19 cellular contexts compared by ENCODE assay signal in the genomic region with DNA sequence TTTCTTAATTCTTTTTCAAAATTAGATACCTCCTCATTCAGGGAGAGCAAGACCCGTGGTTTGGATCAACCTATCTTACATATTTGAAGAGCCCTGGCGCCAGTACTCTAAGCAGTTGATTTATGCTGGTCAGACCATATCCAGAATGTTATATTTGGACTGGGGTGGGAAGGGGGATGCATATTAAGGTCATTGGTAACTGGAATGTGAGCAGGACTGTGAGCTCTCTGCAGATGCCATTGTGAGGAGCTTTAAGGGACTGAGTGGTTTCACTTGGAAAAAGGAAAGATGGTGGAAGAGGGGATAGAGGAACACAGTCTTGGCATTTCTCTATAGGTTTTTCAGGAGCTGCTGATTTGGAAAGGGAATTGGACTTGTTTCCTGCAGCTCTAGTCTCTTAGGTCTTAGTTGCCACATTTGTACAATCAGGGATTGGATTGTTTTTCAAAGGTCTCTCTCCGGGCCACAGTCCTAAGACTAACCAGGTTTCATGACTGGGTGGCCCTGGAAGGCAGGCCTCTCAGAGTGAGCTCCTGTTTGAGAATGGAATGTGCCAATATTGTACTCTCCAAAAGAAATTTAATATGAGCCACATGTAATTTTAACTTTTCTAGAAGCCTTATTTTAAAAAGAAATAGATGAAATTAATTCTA. TPM values are rescaled to one million over a fixed set of nuclear protein-coding genes. Genes with fewer than 3 reads are reported as not detected.
DNase-seq lines count a peak whose midpoint lies in the region; ATAC-seq and TF ChIP-seq lines count a peak whose summit lies in the region.
"Had no signal": no experiment of that assay in that cellular context is flagged by ENCODE, and none has a peak within 500 bp of the region (broad histone marks: within the 10 kb centered on the region; RNA-seq: fewer than 3 reads in every experiment).

No MANE protein-coding gene starts in this region.

- H3K27me3 Mint-ChIP-seq in MCF 10A (ENCODE audit: insufficient read depth, unreplicated experiment) (no peaks in the 10 kb centered on the region), type B pancreatic cell (no peaks in the 10 kb centered on the region)
- H3K27me3 Mint-ChIP-seq: CD4-positive, CD25-positive, alpha-beta regulatory T cell; stimulated activated naive CD8-positive, alpha-beta T cell treated with anti-CD3 and anti-CD28 coated beads, Interleukin-15, amount 100 ng/mL, for 72 hours had no signal

- DNase-seq in MCF 10A (ENCODE audit: unreplicated experiment) (no peak), breast epithelium (ENCODE audit: low spot score in 2 of 2) (no peak), mammary epithelial cell (no peak), myocyte (ENCODE audit: low read depth) (peak; percentile 21), type B pancreatic cell (ENCODE audit: extremely low spot score, unreplicated experiment) (no peak), SKM-1 (lab: John Stamatoyannopoulos, UW; ENCODE audit: unreplicated experiment) (no peak), upper lobe of right lung (no peak)
- DNase-seq: activated CD8-positive, alpha-beta T cell treated with anti-CD3 and anti-CD28 coated beads, Interleukin-2, amount 10 ng/mL, durations not matched to agents 7 days and 5 days; activated effector memory CD4-positive, alpha-beta T cell treated with anti-CD3 and anti-CD28 coated beads, Interleukin-2, amount 50 U/mL, for 16 hours; body of pancreas; CD4-positive, CD25-positive, alpha-beta regulatory T cell; KBM-7; midbrain; NCI-H1105; NCI-H2171; ovary; small intestine; stimulated activated naive CD8-positive, alpha-beta T cell treated with anti-CD3 and anti-CD28 coated beads, Interleukin-15, amount 100 ng/mL, for 72 hours had no signal

- H4K20me1 ChIP-seq in mammary epithelial cell (ENCODE audit: insufficient read depth, low read length) = no peaks in the 10 kb centered on the region

- H3K4me1 Mint-ChIP-seq in MCF 10A (ENCODE audit: insufficient read depth, unreplicated experiment) (peaks cover 29% of the 10 kb centered on the region), type B pancreatic cell (ENCODE audit: unreplicated experiment) (peaks cover 17% of the 10 kb centered on the region)

- H3K27me3 ChIP-seq in breast epithelium (no peaks in the 10 kb centered on the region), mammary epithelial cell (ENCODE audit: insufficient read depth, low read length) (no peaks in the 10 kb centered on the region), upper lobe of right lung (no peaks in the 10 kb centered on the region)
- H3K27me3 ChIP-seq: body of pancreas, ovary had no signal

- no peak overlapping the region for H3K4me3 ChIP-seq in breast epithelium
- no peak overlapping the region for H3K4me3 ChIP-seq in mammary epithelial cell (replicated peaks in 1 of 3; ENCODE audit: insufficient read depth in 1 of 3, low read depth in 2 of 3, low read length in 3 of 3)
- no peak overlapping the region for H3K4me3 ChIP-seq in upper lobe of right lung
- H3K4me3 ChIP-seq: body of pancreas, ovary had no signal

- H3K27ac ChIP-seq in breast epithelium (peak overlapping the region in 1 of 2 donors; percentile 42), mammary epithelial cell (ENCODE audit: insufficient read depth, low read depth, low read length) (peak overlapping the region; percentile 76), upper lobe of right lung (no peak overlapping the region)
- H3K27ac ChIP-seq: body of pancreas, ovary had no signal

- H3K36me3 Mint-ChIP-seq in MCF 10A (ENCODE audit: insufficient read depth, unreplicated experiment) (no peaks in the 10 kb centered on the region), type B pancreatic cell (peaks cover 10% of the 10 kb centered on the region)

- H3K9me3 Mint-ChIP-seq in MCF 10A (ENCODE audit: unreplicated experiment) (no peaks in the 10 kb centered on the region), type B pancreatic cell (no peaks in the 10 kb centered on the region)
- H3K9me3 Mint-ChIP-seq: CD4-positive, CD25-positive, alpha-beta regulatory T cell; stimulated activated naive CD8-positive, alpha-beta T cell treated with anti-CD3 and anti-CD28 coated beads, Interleukin-15, amount 100 ng/mL, for 72 hours had no signal

- dilution Hi-C loops in mammary epithelial cell (cut with HindIII; ENCODE audit: low sequenced_read_pairs) = no loop called here

- POLR2A ChIA-PET in MCF 10A (lab: Yijun Ruan, JAX) = interaction anchor here (1.3 to 1.6 kb wide), 3 partner anchors 11 to 14 kb away, joined by 4 to 7 read pairs (median 4); no protein-coding TSS in a partner anchor

- no peak for TF ChIP-seq CTCF in MCF 10A (IDR thresholded peaks at IDR 0.05; ENCODE audit: unreplicated experiment)
- no peak for TF ChIP-seq CTCF in breast epithelium (IDR thresholded peaks at IDR 0.05)
- no peak for TF ChIP-seq CTCF in mammary epithelial cell (conservative IDR thresholded peaks at IDR 0.05 in 1 of 2, IDR thresholded peaks at IDR 0.05 in 1 of 2; ENCODE audit: extremely low read depth in 1 of 2, insufficient read depth in 1 of 2, low read depth in 1 of 2, low read length in 2 of 2)
- no peak for TF ChIP-seq CTCF in type B pancreatic cell (conservative IDR thresholded peaks at IDR 0.05)
- TF ChIP-seq CTCF in upper lobe of right lung (IDR thresholded peaks at IDR 0.05) = no peak

- CTCF ChIA-PET in MCF 10A (lab: Yijun Ruan, JAX) = interaction anchor here (0.5 to 2.1 kb wide), 3 partner anchors 8 to 85 kb away, joined by 4 to 15 read pairs (median 6); no protein-coding TSS in a partner anchor
- CTCF ChIA-PET in mammary epithelial cell (lab: Charles Lee; ENCODE audit: low non-redundant PET) = no interaction called here

- no peak overlapping the region for H3K4me2 ChIP-seq in mammary epithelial cell (ENCODE audit: insufficient read depth, low read depth, low read length)

- in situ Hi-C loops in mammary epithelial cell (cut with MboI; ENCODE audit: low sequenced_read_pairs in 2 of 2) = no loop called here

- BruUV-seq in MCF 10A (replicated peaks; lab: Mats Ljungman, UMichigan) (TSS peak; percentile 93), mammary epithelial cell (replicated peaks; lab: Mats Ljungman, UMichigan) (no TSS peak)

- peak overlapping the region; percentile 81 for H3K27ac Mint-ChIP-seq in MCF 10A (ENCODE audit: low read depth, unreplicated experiment)
- peak overlapping the region; percentile 7 for H3K27ac Mint-ChIP-seq in type B pancreatic cell
- H3K27ac Mint-ChIP-seq: activated CD8-positive, alpha-beta T cell treated with anti-CD3 and anti-CD28 coated beads, Interleukin-2, amount 10 ng/mL, durations not matched to agents 7 days and 5 days; CD4-positive, CD25-positive, alpha-beta regulatory T cell had no signal

- peak overlapping the region; percentile 34 for H2AFZ ChIP-seq in mammary epithelial cell (ENCODE audit: low read depth, low read length)

- H3K36me3 ChIP-seq in breast epithelium (no peaks in the 10 kb centered on the region), mammary epithelial cell (ENCODE audit: insufficient read depth, low read length) (no peaks in the 10 kb centered on the region), upper lobe of right lung (no peaks in the 10 kb centered on the region)
- H3K36me3 ChIP-seq: ovary had no signal

- H3K4me1 ChIP-seq in breast epithelium (peaks cover 0 to 4% of the 10 kb centered on the region in 2 donors), mammary epithelial cell (ENCODE audit: insufficient read depth, low read length) (peaks cover 37% of the 10 kb centered on the region), upper lobe of right lung (peaks cover 8% of the 10 kb centered on the region)
- H3K4me1 ChIP-seq: body of pancreas had no signal

- TF ChIP-seq POLR2A in breast epithelium (IDR thresholded peaks at IDR 0.05) = no peak

- H3K9me3 ChIP-seq in breast epithelium (no peaks in the 10 kb centered on the region), mammary epithelial cell (replicated peaks; ENCODE audit: insufficient read depth, low read length) (no peaks in the 10 kb centered on the region), upper lobe of right lung (no peaks in the 10 kb centered on the region)
- H3K9me3 ChIP-seq: body of pancreas, ovary had no signal

- WGBS in mammary epithelial cell (ENCODE audit: low coverage, missing lambda C conversion rate) = 96% methylated on average over 3 of the region's 3 CpGs

- H3K4me3 Mint-ChIP-seq in MCF 10A (ENCODE audit: unreplicated experiment) = no peak overlapping the region
- no peak overlapping the region for H3K4me3 Mint-ChIP-seq in type B pancreatic cell
- H3K4me3 Mint-ChIP-seq: activated CD8-positive, alpha-beta T cell treated with anti-CD3 and anti-CD28 coated beads, Interleukin-2, amount 10 ng/mL, durations not matched to agents 7 days and 5 days; CD4-positive, CD25-positive, alpha-beta regulatory T cell; stimulated activated naive CD8-positive, alpha-beta T cell treated with anti-CD3 and anti-CD28 coated beads, Interleukin-15, amount 100 ng/mL, for 72 hours had no signal

- intact Hi-C loops in MCF 10A (cut with micrococcal nuclease) = no loop called here
- intact Hi-C loops in breast epithelium (cut with DNase I; ENCODE audit: low total_unique reads) = no loop called here
- intact Hi-C loops in mammary epithelial cell (cut with micrococcal nuclease) = no loop called here
- intact Hi-C loops in upper lobe of right lung (cut with DNase I) = no loop called here

- ATAC-seq in upper lobe of right lung (no peak), GM18858 (IDR thresholded peaks at IDR 0.05; ENCODE audit: unreplicated experiment) (no peak)
- ATAC-seq: activated CD8-positive, alpha-beta T cell treated with anti-CD3 and anti-CD28 coated beads, Interleukin-2, amount 10 ng/mL, durations not matched to agents 7 days and 5 days; body of pancreas; stimulated activated naive CD8-positive, alpha-beta T cell treated with anti-CD3 and anti-CD28 coated beads, Interleukin-15, amount 100 ng/mL, for 72 hours had no signal

- H3K79me2 ChIP-seq in mammary epithelial cell (ENCODE audit: insufficient read depth, low read length) = no peaks in the 10 kb centered on the region

- no peak overlapping the region for H3K9ac ChIP-seq in mammary epithelial cell (ENCODE audit: insufficient read depth, low read length)

RNA-seq across cellular contexts. Expression of gene F2R, which starts 25.8 kb away (rescaled TPM):
- total RNA-seq in MCF 10A (2022) = 17.3 and 17.6 TPM in 2 replicates
- 10 to 100 TPM; 15.1 to 39.4 (median 27.2) TPM for total RNA-seq in breast epithelium
- total RNA-seq in mammary epithelial cell = 10 to 100 TPM; 30.7 to 81.4 TPM
- 46.2 TPM for polyA plus RNA-seq in mammary epithelial cell
- polyA minus RNA-seq in mammary epithelial cell = 47.2 TPM
- 9.0 and 10.1 TPM in 2 replicates for total RNA-seq in myocyte
- 101 TPM for polyA plus RNA-seq in myocyte (2012)
- 8.5 and 20.1 TPM in 2 replicates for total RNA-seq in type B pancreatic cell (ENCODE audit: low replicate concordance)
- total RNA-seq in upper lobe of right lung = 38.6 TPM
